ENCODE assay signal across 26 cellular contexts in the genomic region with DNA sequence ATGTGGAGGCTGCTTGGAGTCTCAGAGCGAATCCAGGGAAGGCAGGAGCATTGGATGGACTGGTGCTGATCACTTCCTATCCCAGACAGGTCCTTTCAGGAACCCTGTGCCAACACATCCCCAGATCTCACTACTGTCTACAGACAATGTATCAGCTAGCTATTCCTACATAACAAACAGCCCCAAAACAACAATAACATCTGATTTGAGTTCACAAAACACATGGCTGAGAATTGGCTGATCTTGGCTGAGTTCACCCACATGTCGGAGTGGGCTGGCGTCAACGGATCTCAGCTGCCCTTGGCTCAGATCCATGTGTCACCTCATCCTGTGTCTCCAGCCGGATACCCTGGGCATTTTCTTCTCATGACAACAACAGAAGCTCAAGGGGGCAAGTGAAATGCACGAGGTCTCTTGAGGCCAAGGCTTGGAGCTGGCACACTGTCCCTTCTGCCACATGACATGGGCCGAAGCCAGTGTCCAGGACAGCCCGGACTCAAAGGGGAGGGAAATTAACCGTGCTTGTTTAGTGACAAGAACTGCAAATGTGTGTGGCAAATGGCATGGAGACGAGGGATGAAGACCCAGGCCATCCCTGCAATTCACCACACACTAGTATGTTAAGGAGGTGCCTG. TPM values are rescaled to one million over a fixed set of nuclear protein-coding genes. Genes with fewer than 3 reads are reported as not detected.
DNase-seq lines count a peak whose midpoint lies in the region; FAIRE-seq and TF ChIP-seq lines count a peak whose summit lies in the region.
"Had no signal": no experiment of that assay in that cellular context is flagged by ENCODE, and none has a peak within 500 bp of the region (broad histone marks: within the 10 kb centered on the region; RNA-seq: fewer than 3 reads in every experiment).

No MANE protein-coding gene starts in this region.

- intact Hi-C loops in tibial artery (cut with DNase I; ENCODE audit: low total_unique reads): loop anchor here (10.0 kb wide), 1 partner anchor 418 kb away; no protein-coding TSS in a partner anchor

- no peak overlapping the region for H3K27ac ChIP-seq in HEK293 (ENCODE audit: extremely low read depth, low read depth, low read length)
- peak overlapping the region; percentile 1 to 51 for H3K27ac ChIP-seq in tibial artery
- H3K27ac ChIP-seq: A549; BLaER1 treated with 17β-estradiol and CSF1 and Interleukin-3, amounts not matched to agents 10 nM and 100 nM had no signal

- H3K36me3 ChIP-seq in HEK293 (ENCODE audit: control insufficient read depth in 2 of 2, insufficient read depth in 1 of 2, low read length in 2 of 2) (no peaks in the 10 kb centered on the region), bronchial epithelial cell (ENCODE audit: control insufficient read depth, insufficient read depth, low read length) (no peaks in the 10 kb centered on the region), tibial artery (no peaks in the 10 kb centered on the region)
- H3K36me3 ChIP-seq: BE2C; BLaER1 treated with 17β-estradiol and CSF1 and Interleukin-3, amounts not matched to agents 10 nM and 100 nM; HAP-1 had no signal

- H3K36me3 Mint-ChIP-seq in activated naive CD4-positive, alpha-beta T cell treated with anti-CD3 and anti-CD28 coated beads, Interleukin-2, amount 10 ng/mL, durations not matched to agents 7 days and 5 days: peaks cover 12% of the 10 kb centered on the region

- peaks cover 32% of the 10 kb centered on the region for H3K4me1 Mint-ChIP-seq in activated naive CD4-positive, alpha-beta T cell treated with anti-CD3 and anti-CD28 coated beads, Interleukin-2, amount 10 ng/mL, durations not matched to agents 7 days and 5 days

- peaks cover 8% of the 10 kb centered on the region for H3K9me3 Mint-ChIP-seq in activated naive CD4-positive, alpha-beta T cell treated with anti-CD3 and anti-CD28 coated beads, Interleukin-2, amount 10 ng/mL, durations not matched to agents 7 days and 5 days
- H3K9me3 Mint-ChIP-seq: CD4-positive, alpha-beta T cell; CD8-positive, alpha-beta memory T cell had no signal

- DNase-seq in activated naive CD4-positive, alpha-beta T cell treated with anti-CD3 and anti-CD28 coated beads, Interleukin-2, amount 10 ng/mL, durations not matched to agents 7 days and 5 days: no peak
- no peak for DNase-seq in activated naive CD4-positive, alpha-beta T cell treated with Interleukin-2 at 50 U/mL for 16 hours
- DNase-seq in bronchial epithelial cell (ENCODE audit: low read depth) (no peak), tibial artery (peak in 1 of 2 donors; percentile 77), NCI-H1694 (lab: John Stamatoyannopoulos, UW) (no peak), superior temporal gyrus (ENCODE audit: extremely low spot score) (no peak), NCI-H345 treated with DMSO at 0.1 percent for 48 hours (lab: John Stamatoyannopoulos, UW; ENCODE audit: unreplicated experiment) (no peak)
- DNase-seq: 8988T; ACHN; AML-193; BE2C; CD4-positive, alpha-beta T cell; CD8-positive, alpha-beta memory T cell; DMS 273 treated with DMSO at 0.1 percent for 48 hours; DMS79; EL; GF-D8; GOT3 had no signal

- TF ChIP-seq CTCF in HEK293 (tag by site-specific recombination; IDR thresholded peaks at IDR 0.05) (no peak), bronchial epithelial cell (IDR thresholded peaks at IDR 0.05; ENCODE audit: insufficient read depth, low read length, severe bottlenecking) (no peak), tibial artery (IDR thresholded peaks at IDR 0.05) (no peak)

- CTCF ChIA-PET in activated naive CD4-positive, alpha-beta T cell treated with anti-CD3 and anti-CD28 coated beads, Interleukin-2, amount 10 ng/mL, durations not matched to agents 7 days and 5 days (lab: Charles Lee): interaction anchor here (6.0 kb wide), 1 partner anchor 289 kb away, joined by 39 read pairs; no protein-coding TSS in a partner anchor
- CTCF ChIA-PET in HEK293 (lab: Yijun Ruan, JAX): interaction anchor here (1.0 to 2.4 kb wide), 2 partner anchors 10 to 135 kb away, joined by 3 to 9 read pairs; no protein-coding TSS in a partner anchor

- H3K27me3 Mint-ChIP-seq in activated naive CD4-positive, alpha-beta T cell treated with anti-CD3 and anti-CD28 coated beads, Interleukin-2, amount 10 ng/mL, durations not matched to agents 7 days and 5 days: peaks cover 15% of the 10 kb centered on the region
- H3K27me3 Mint-ChIP-seq: CD4-positive, alpha-beta T cell; CD8-positive, alpha-beta memory T cell had no signal

- no peaks in the 10 kb centered on the region for H3K4me1 ChIP-seq in HEK293 (ENCODE audit: control insufficient read depth, insufficient read depth, low read length)
- H3K4me1 ChIP-seq in tibial artery: peaks cover 0 to 31% (median 7%) of the 10 kb centered on the region in 4 donors
- H3K4me1 ChIP-seq: A549, BE2C had no signal

- FAIRE-seq in bronchial epithelial cell (lab: Jason Lieb, UNC): peak; percentile 66
- FAIRE-seq: A549, D721Med, GM12892, H54 had no signal

- peak overlapping the region; percentile 42 for H3K27ac Mint-ChIP-seq in activated naive CD4-positive, alpha-beta T cell treated with anti-CD3 and anti-CD28 coated beads, Interleukin-2, amount 10 ng/mL, durations not matched to agents 7 days and 5 days
- H3K27ac Mint-ChIP-seq: CD4-positive, alpha-beta T cell had no signal

- H3K9me3 ChIP-seq in HEK293 (ENCODE audit: control insufficient read depth, insufficient read depth, low read depth, low read length) (no peaks in the 10 kb centered on the region), tibial artery (no peaks in the 10 kb centered on the region)
- H3K9me3 ChIP-seq: BE2C; BLaER1 treated with 17β-estradiol and CSF1 and Interleukin-3, amounts not matched to agents 10 nM and 100 nM had no signal

- POLR2A ChIA-PET in HEK293 (lab: Yijun Ruan, JAX): no interaction called here

- H3K4me3 ChIP-seq in HEK293 (ENCODE audit: low read depth, low read length) (no peak overlapping the region), bronchial epithelial cell (ENCODE audit: low read depth, low read length) (no peak overlapping the region), tibial artery (no peak overlapping the region)
- H3K4me3 ChIP-seq: A549; BLaER1 treated with 17β-estradiol and CSF1 and Interleukin-3, amounts not matched to agents 10 nM and 100 nM; HAP-1 had no signal

- H3K4me3 Mint-ChIP-seq in activated naive CD4-positive, alpha-beta T cell treated with anti-CD3 and anti-CD28 coated beads, Interleukin-2, amount 10 ng/mL, durations not matched to agents 7 days and 5 days: no peak overlapping the region
- H3K4me3 Mint-ChIP-seq: CD14-positive monocyte; CD4-positive, alpha-beta T cell; CD8-positive, alpha-beta memory T cell had no signal

- no peaks in the 10 kb centered on the region for H3K27me3 ChIP-seq in bronchial epithelial cell (ENCODE audit: control insufficient read depth, insufficient read depth, low read length)
- no peaks in the 10 kb centered on the region for H3K27me3 ChIP-seq in tibial artery
- H3K27me3 ChIP-seq: BE2C; BLaER1 treated with 17β-estradiol and CSF1 and Interleukin-3, amounts not matched to agents 10 nM and 100 nM had no signal

TF ChIP-seq in HEK293, 187 proteins besides CTCF, POLR2A, EP300 and RAD21:
- TF ChIP-seq ZNF585B (tag by site-specific recombination; IDR thresholded peaks at IDR 0.05) (no peak), ZNF677 (tag by site-specific recombination; IDR thresholded peaks at IDR 0.05) (peak; percentile 63; the same call in 1 of the 2 replicates), TRIM28 (IDR thresholded peaks at IDR 0.05; ENCODE audit: borderline replicate concordance, low read length) (peak; percentile 78; the same call in 1 of the 2 replicates), RBAK (tag by site-specific recombination; IDR thresholded peaks at IDR 0.05) (peak; percentile 99)
- TF ChIP-seq, protein P1, sequence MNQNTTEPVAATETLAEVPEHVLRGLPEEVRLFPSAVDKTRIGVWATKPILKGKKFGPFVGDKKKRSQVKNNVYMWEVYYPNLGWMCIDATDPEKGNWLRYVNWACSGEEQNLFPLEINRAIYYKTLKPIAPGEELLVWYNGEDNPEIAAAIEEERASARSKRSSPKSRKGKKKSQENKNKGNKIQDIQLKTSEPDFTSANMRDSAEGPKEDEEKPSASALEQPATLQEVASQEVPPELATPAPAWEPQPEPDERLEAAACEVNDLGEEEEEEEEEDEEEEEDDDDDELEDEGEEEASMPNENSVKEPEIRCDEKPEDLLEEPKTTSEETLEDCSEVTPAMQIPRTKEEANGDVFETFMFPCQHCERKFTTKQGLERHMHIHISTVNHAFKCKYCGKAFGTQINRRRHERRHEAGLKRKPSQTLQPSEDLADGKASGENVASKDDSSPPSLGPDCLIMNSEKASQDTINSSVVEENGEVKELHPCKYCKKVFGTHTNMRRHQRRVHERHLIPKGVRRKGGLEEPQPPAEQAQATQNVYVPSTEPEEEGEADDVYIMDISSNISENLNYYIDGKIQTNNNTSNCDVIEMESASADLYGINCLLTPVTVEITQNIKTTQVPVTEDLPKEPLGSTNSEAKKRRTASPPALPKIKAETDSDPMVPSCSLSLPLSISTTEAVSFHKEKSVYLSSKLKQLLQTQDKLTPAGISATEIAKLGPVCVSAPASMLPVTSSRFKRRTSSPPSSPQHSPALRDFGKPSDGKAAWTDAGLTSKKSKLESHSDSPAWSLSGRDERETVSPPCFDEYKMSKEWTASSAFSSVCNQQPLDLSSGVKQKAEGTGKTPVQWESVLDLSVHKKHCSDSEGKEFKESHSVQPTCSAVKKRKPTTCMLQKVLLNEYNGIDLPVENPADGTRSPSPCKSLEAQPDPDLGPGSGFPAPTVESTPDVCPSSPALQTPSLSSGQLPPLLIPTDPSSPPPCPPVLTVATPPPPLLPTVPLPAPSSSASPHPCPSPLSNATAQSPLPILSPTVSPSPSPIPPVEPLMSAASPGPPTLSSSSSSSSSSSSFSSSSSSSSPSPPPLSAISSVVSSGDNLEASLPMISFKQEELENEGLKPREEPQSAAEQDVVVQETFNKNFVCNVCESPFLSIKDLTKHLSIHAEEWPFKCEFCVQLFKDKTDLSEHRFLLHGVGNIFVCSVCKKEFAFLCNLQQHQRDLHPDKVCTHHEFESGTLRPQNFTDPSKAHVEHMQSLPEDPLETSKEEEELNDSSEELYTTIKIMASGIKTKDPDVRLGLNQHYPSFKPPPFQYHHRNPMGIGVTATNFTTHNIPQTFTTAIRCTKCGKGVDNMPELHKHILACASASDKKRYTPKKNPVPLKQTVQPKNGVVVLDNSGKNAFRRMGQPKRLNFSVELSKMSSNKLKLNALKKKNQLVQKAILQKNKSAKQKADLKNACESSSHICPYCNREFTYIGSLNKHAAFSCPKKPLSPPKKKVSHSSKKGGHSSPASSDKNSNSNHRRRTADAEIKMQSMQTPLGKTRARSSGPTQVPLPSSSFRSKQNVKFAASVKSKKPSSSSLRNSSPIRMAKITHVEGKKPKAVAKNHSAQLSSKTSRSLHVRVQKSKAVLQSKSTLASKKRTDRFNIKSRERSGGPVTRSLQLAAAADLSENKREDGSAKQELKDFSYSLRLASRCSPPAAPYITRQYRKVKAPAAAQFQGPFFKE (tag by site-specific recombination; IDR thresholded peaks at IDR 0.05; ENCODE audit: borderline replicate concordance): no peak

RNA-seq across cellular contexts. Expression of a gene that starts 18.7 kb away (rescaled TPM):
- not detected in 2 replicates for total RNA-seq in bronchial epithelial cell

RNA-seq across cellular contexts. Expression of a gene that starts 31.0 kb away (rescaled TPM):
- 2.4 and 11.6 TPM in 2 replicates for total RNA-seq in bronchial epithelial cell
